1 cellular context compared by ENCODE assay signal in the genomic region with DNA sequence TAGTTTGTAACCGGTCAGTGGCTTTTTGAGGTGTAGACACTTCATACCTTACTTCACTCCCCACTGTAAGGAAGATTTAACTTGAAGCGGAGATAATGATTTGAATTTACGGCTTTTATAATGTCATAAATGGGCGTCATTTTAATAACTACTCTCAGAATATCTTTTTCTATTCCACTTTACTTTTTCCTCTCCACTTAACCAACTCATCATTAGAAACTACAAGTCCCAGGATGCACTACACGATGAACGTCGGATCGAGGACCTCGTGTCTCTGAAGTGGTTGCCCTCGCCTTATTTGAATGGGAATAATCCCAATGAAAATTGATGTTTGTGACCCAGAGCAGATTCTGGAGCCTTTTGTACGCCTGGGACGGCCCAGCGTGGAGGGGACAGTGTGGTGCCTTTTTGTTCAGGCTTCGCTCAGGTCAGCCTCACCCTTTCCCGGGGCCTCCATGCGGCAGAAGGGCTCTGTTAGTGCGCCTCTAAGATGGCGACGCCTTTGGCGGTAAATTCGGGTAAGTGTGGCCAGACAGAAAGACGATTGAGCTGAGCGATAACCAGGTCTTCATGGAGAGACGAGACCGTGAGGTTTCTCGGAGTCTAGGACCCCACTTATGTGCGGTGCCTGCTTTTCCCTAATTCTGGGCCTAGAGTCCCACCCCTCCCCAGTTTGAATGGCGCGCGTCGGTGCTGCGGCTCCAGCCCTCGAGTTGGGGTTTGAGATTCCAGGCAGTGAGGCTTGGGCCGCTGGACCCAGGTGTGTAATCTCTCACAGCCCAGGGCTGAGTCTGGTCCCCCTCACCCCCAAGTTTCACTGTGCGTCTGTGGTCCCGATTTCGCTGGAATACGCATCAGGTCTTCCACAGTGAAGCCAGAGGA.
TF ChIP-seq lines count a peak whose summit lies in the region.

A gene with protein sequence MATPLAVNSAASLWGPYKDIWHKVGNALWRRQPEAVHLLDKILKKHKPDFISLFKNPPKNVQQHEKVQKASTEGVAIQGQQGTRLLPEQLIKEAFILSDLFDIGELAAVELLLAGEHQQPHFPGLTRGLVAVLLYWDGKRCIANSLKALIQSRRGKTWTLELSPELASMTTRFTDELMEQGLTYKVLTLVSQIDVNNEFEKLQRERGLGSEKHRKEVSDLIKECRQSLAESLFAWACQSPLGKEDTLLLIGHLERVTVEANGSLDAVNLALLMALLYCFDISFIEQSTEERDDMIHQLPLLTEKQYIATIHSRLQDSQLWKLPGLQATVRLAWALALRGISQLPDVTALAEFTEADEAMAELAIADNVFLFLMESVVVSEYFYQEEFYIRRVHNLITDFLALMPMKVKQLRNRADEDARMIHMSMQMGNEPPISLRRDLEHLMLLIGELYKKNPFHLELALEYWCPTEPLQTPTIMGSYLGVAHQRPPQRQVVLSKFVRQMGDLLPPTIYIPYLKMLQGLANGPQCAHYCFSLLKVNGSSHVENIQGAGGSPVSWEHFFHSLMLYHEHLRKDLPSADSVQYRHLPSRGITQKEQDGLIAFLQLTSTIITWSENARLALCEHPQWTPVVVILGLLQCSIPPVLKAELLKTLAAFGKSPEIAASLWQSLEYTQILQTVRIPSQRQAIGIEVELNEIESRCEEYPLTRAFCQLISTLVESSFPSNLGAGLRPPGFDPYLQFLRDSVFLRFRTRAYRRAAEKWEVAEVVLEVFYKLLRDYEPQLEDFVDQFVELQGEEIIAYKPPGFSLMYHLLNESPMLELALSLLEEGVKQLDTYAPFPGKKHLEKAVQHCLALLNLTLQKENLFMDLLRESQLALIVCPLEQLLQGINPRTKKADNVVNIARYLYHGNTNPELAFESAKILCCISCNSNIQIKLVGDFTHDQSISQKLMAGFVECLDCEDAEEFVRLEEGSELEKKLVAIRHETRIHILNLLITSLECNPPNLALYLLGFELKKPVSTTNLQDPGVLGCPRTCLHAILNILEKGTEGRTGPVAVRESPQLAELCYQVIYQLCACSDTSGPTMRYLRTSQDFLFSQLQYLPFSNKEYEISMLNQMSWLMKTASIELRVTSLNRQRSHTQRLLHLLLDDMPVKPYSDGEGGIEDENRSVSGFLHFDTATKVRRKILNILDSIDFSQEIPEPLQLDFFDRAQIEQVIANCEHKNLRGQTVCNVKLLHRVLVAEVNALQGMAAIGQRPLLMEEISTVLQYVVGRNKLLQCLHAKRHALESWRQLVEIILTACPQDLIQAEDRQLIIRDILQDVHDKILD (N-terminal part only) (plus strand): TSS at position 463 of the 882 bp plus-strand sequence. CDS start 28 bp downstream, at position 491.

TF ChIP-seq in SK-N-SH, 30 proteins besides CTCF, POLR2A, EP300 and RAD21 (continued from another document):
- TF ChIP-seq, protein P1, sequence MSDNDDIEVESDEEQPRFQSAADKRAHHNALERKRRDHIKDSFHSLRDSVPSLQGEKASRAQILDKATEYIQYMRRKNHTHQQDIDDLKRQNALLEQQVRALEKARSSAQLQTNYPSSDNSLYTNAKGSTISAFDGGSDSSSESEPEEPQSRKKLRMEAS (IDR thresholded peaks at IDR 0.05; ENCODE audit: low read depth) = peak; percentile 97
- TF ChIP-seq, protein P2, sequence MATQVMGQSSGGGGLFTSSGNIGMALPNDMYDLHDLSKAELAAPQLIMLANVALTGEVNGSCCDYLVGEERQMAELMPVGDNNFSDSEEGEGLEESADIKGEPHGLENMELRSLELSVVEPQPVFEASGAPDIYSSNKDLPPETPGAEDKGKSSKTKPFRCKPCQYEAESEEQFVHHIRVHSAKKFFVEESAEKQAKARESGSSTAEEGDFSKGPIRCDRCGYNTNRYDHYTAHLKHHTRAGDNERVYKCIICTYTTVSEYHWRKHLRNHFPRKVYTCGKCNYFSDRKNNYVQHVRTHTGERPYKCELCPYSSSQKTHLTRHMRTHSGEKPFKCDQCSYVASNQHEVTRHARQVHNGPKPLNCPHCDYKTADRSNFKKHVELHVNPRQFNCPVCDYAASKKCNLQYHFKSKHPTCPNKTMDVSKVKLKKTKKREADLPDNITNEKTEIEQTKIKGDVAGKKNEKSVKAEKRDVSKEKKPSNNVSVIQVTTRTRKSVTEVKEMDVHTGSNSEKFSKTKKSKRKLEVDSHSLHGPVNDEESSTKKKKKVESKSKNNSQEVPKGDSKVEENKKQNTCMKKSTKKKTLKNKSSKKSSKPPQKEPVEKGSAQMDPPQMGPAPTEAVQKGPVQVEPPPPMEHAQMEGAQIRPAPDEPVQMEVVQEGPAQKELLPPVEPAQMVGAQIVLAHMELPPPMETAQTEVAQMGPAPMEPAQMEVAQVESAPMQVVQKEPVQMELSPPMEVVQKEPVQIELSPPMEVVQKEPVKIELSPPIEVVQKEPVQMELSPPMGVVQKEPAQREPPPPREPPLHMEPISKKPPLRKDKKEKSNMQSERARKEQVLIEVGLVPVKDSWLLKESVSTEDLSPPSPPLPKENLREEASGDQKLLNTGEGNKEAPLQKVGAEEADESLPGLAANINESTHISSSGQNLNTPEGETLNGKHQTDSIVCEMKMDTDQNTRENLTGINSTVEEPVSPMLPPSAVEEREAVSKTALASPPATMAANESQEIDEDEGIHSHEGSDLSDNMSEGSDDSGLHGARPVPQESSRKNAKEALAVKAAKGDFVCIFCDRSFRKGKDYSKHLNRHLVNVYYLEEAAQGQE (IDR thresholded peaks at IDR 0.05; ENCODE audit: low read depth, low read length) = peak; percentile 49; the same call in 1 of the 2 replicates
- TF ChIP-seq SIN3A (IDR thresholded peaks at IDR 0.05; ENCODE audit: borderline replicate concordance, low read depth, low read length) = peak; percentile 90
- TF ChIP-seq CHD2 (IDR thresholded peaks at IDR 0.05; ENCODE audit: low read length, partially characterized antibody) = peak; percentile 81
- no peak for TF ChIP-seq EZH2phosphoT487 (IDR thresholded peaks at IDR 0.05; ENCODE audit: borderline replicate concordance, low read depth)
- TF ChIP-seq TEAD4 (IDR thresholded peaks at IDR 0.05; ENCODE audit: borderline replicate concordance, insufficient read depth) = no peak
- no peak for TF ChIP-seq NFIC (IDR thresholded peaks at IDR 0.05; ENCODE audit: borderline replicate concordance)
- TF ChIP-seq TCF12 (IDR thresholded peaks at IDR 0.05) = no peak; the same call in 1 of the 2 replicates
- TF ChIP-seq PBX3 (IDR thresholded peaks at IDR 0.05) = no peak
- TF ChIP-seq GATA2 (CRISPR knock-in tag; IDR thresholded peaks at IDR 0.05) = no peak
- no peak for TF ChIP-seq FOXM1 (IDR thresholded peaks at IDR 0.05; ENCODE audit: low read depth)
- TF ChIP-seq, protein P3, sequence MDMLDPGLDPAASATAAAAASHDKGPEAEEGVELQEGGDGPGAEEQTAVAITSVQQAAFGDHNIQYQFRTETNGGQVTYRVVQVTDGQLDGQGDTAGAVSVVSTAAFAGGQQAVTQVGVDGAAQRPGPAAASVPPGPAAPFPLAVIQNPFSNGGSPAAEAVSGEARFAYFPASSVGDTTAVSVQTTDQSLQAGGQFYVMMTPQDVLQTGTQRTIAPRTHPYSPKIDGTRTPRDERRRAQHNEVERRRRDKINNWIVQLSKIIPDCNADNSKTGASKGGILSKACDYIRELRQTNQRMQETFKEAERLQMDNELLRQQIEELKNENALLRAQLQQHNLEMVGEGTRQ (IDR thresholded peaks at IDR 0.05; ENCODE audit: borderline replicate concordance, low read depth, low read length) = peak; percentile 11; the same call in 1 of the 2 replicates
- no peak for TF ChIP-seq RXRA (IDR thresholded peaks at IDR 0.05; ENCODE audit: borderline replicate concordance, low read depth)
- TF ChIP-seq MEF2A (IDR thresholded peaks at IDR 0.05; ENCODE audit: borderline replicate concordance, low read depth) = no peak
- TF ChIP-seq RFX5 (IDR thresholded peaks at IDR 0.05; ENCODE audit: low read length) = no peak
- TF ChIP-seq MXI1 (IDR thresholded peaks at IDR 0.05; ENCODE audit: low read depth, low read length) = peak; percentile 85; the same call in 1 of the 2 replicates
- peak; percentile 94 for TF ChIP-seq TAF1 (IDR thresholded peaks at IDR 0.05; ENCODE audit: borderline replicate concordance, low read depth, low read length)
- peak; percentile 97 for TF ChIP-seq YY1 (IDR thresholded peaks at IDR 0.05; ENCODE audit: low read depth)
- no peak for TF ChIP-seq NRF1 (IDR thresholded peaks at IDR 0.05; ENCODE audit: low read depth, low read length)
- no peak for TF ChIP-seq ZBTB33 (IDR thresholded peaks at IDR 0.05; ENCODE audit: borderline replicate concordance, low read depth)
- TF ChIP-seq, protein P4, sequence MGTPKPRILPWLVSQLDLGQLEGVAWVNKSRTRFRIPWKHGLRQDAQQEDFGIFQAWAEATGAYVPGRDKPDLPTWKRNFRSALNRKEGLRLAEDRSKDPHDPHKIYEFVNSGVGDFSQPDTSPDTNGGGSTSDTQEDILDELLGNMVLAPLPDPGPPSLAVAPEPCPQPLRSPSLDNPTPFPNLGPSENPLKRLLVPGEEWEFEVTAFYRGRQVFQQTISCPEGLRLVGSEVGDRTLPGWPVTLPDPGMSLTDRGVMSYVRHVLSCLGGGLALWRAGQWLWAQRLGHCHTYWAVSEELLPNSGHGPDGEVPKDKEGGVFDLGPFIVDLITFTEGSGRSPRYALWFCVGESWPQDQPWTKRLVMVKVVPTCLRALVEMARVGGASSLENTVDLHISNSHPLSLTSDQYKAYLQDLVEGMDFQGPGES (IDR thresholded peaks at IDR 0.05; ENCODE audit: low read depth, low read length) = no peak; the same call in 1 of the 2 replicates
- TF ChIP-seq GABPA (IDR thresholded peaks at IDR 0.05; ENCODE audit: low read depth) = peak; percentile 10; the same call in 1 of the 2 replicates
- TF ChIP-seq USF1 (IDR thresholded peaks at IDR 0.05; ENCODE audit: borderline replicate concordance, low read depth) = no peak
- TF ChIP-seq SMC3 (IDR thresholded peaks at IDR 0.05; ENCODE audit: low read depth, low read length) = 0 out of 2 replicates have a peak, but pooled peaks have one; percentile 13
